Comparison of ENCODE assay signal across 11 cellular contexts in genomic region chr22:18152519-18152918, GRCh38. TPM values are rescaled to one million over a fixed set of nuclear protein-coding genes. Genes with fewer than 3 reads are reported as not detected.
A peak's percentile ranks its signal among the peaks of the same experiment; 100 is the strongest.
DNase-seq lines count a peak whose midpoint lies in the region; ATAC-seq and TF ChIP-seq lines count a peak whose summit lies in the region.
"Had no signal": no experiment of that assay in that cellular context is flagged by ENCODE, and none has a peak within 500 bp of the region (broad histone marks: within the 10 kb centered on the region; RNA-seq: fewer than 3 reads in every experiment).

No MANE protein-coding gene starts in this region.

- no peak for TF ChIP-seq CTCF in activated CD8-positive, alpha-beta T cell treated with anti-CD3 and anti-CD28 coated beads for 36 hours (IDR thresholded peaks at IDR 0.05)
- no peak for TF ChIP-seq CTCF in type B pancreatic cell (conservative IDR thresholded peaks at IDR 0.05)

- no peaks in the 10 kb centered on the region for H3K27me3 Mint-ChIP-seq in activated CD8-positive, alpha-beta T cell treated with anti-CD3 and anti-CD28 coated beads for 36 hours
- H3K27me3 Mint-ChIP-seq in type B pancreatic cell: peaks cover 20% of the 10 kb centered on the region

- H3K27ac ChIP-seq in caudate nucleus (ENCODE audit: low read depth, low read length): no peak overlapping the region
- H3K27ac ChIP-seq: upper lobe of left lung had no signal

- H3K9me3 Mint-ChIP-seq in activated CD8-positive, alpha-beta T cell treated with anti-CD3 and anti-CD28 coated beads for 36 hours: no peaks in the 10 kb centered on the region
- no peaks in the 10 kb centered on the region for H3K9me3 Mint-ChIP-seq in type B pancreatic cell
- H3K9me3 Mint-ChIP-seq: dendritic cell treated with granulocyte-macrophage colony-stimulating factor and Interleukin-4, amounts not matched to agents 40 ng/mL and 50 ng/mL, for 4 days had no signal

- intact Hi-C loops in activated CD8-positive, alpha-beta T cell treated with anti-CD3 and anti-CD28 coated beads for 36 hours (cut with micrococcal nuclease): no loop called here

- POLR2A ChIA-PET in activated CD8-positive, alpha-beta T cell treated with anti-CD3 and anti-CD28 coated beads for 36 hours (lab: Charles Lee): interaction anchor here (1.2 kb wide), 1 partner anchor 74 kb away, joined by 3 read pairs; no protein-coding TSS in a partner anchor

- peak overlapping the region; percentile 34 for H3K4me3 Mint-ChIP-seq in activated CD8-positive, alpha-beta T cell treated with anti-CD3 and anti-CD28 coated beads for 36 hours
- H3K4me3 Mint-ChIP-seq in type B pancreatic cell: peak overlapping the region; percentile 8
- H3K4me3 Mint-ChIP-seq: dendritic cell treated with granulocyte-macrophage colony-stimulating factor and Interleukin-4, amounts not matched to agents 40 ng/mL and 50 ng/mL, for 4 days had no signal

- CTCF ChIA-PET in activated CD8-positive, alpha-beta T cell treated with anti-CD3 and anti-CD28 coated beads for 36 hours (lab: Charles Lee): interaction anchor here (1.4 kb wide), 1 partner anchor 77 kb away, joined by 5 read pairs; no protein-coding TSS in a partner anchor

- H3K36me3 Mint-ChIP-seq in activated CD8-positive, alpha-beta T cell treated with anti-CD3 and anti-CD28 coated beads for 36 hours (ENCODE audit: low read depth): no peaks in the 10 kb centered on the region
- H3K36me3 Mint-ChIP-seq in type B pancreatic cell: no peaks in the 10 kb centered on the region

- peaks cover 28% of the 10 kb centered on the region for H3K4me1 Mint-ChIP-seq in activated CD8-positive, alpha-beta T cell treated with anti-CD3 and anti-CD28 coated beads for 36 hours (ENCODE audit: low read depth)
- peaks cover 4% of the 10 kb centered on the region for H3K4me1 Mint-ChIP-seq in type B pancreatic cell (ENCODE audit: unreplicated experiment)

- peak overlapping the region; percentile 44 for H3K27ac Mint-ChIP-seq in activated CD8-positive, alpha-beta T cell treated with anti-CD3 and anti-CD28 coated beads for 36 hours
- no peak overlapping the region for H3K27ac Mint-ChIP-seq in type B pancreatic cell
- H3K27ac Mint-ChIP-seq: dendritic cell treated with granulocyte-macrophage colony-stimulating factor and Interleukin-4, amounts not matched to agents 40 ng/mL and 50 ng/mL, for 4 days had no signal

- ATAC-seq in activated CD8-positive, alpha-beta T cell treated with anti-CD3 and anti-CD28 coated beads for 36 hours: peak; percentile 52
- no peak for ATAC-seq in GM19455 (IDR thresholded peaks at IDR 0.05; ENCODE audit: unreplicated experiment)

- DNase-seq in activated T-cell treated with anti-CD3 and anti-CD28 coated beads for 24 hours (ENCODE audit: low read depth): peak; percentile 9
- DNase-seq in activated T-cell treated with anti-CD3 and anti-CD28 coated beads, Interleukin-2, amount 50 U/mL, for 48 hours: no peak
- peak; percentile 61 for DNase-seq in activated CD8-positive, alpha-beta T cell treated with anti-CD3 and anti-CD28 coated beads for 36 hours
- DNase-seq in effector CD4-positive, alpha-beta T cell: peak; percentile 12
- no peak for DNase-seq in type B pancreatic cell (ENCODE audit: extremely low spot score, unreplicated experiment)
- DNase-seq in caudate nucleus (lab: John Stamatoyannopoulos, UW): no peak
- DNase-seq in SHP77 (lab: John Stamatoyannopoulos, UW): no peak
- DNase-seq: foreskin fibroblast, upper lobe of left lung had no signal

RNA-seq across cellular contexts. Expression of gene USP18, which starts 2.5 kb away (rescaled TPM):
- total RNA-seq in activated CD8-positive, alpha-beta T cell treated with anti-CD3 and anti-CD28 coated beads for 36 hours: 1 to 10 TPM; 6.4 to 6.6 TPM
- 3.8 and 5.3 TPM in 2 replicates for total RNA-seq in type B pancreatic cell (ENCODE audit: low replicate concordance)

RNA-seq across cellular contexts. Expression of gene TUBA8, which starts 41.9 kb away (rescaled TPM):
- under 1 TPM; 0.56 to 0.85 TPM for total RNA-seq in activated CD8-positive, alpha-beta T cell treated with anti-CD3 and anti-CD28 coated beads for 36 hours
- total RNA-seq in type B pancreatic cell (ENCODE audit: low replicate concordance): 1.7 TPM in 1 of 2 replicates, not detected in the other

Comparison
In these comparisons a context has a peak if more than half of its experiments do, and no peak if none do; other contexts are left out.
1. DNase-seq: peak in activated T-cell treated with anti-CD3 and anti-CD28 coated beads for 24 hours (single experiment), activated CD8-positive, alpha-beta T cell treated with anti-CD3 and anti-CD28 coated beads for 36 hours (single experiment) and effector CD4-positive, alpha-beta T cell (single experiment); none in activated T-cell treated with anti-CD3 and anti-CD28 coated beads, Interleukin-2, amount 50 U/mL, for 48 hours (0 of 2), type B pancreatic cell (single experiment), caudate nucleus (0 of 61) and SHP77 (0 of 2).